ENCODE assay signal across 1 cellular context in the genomic region with DNA sequence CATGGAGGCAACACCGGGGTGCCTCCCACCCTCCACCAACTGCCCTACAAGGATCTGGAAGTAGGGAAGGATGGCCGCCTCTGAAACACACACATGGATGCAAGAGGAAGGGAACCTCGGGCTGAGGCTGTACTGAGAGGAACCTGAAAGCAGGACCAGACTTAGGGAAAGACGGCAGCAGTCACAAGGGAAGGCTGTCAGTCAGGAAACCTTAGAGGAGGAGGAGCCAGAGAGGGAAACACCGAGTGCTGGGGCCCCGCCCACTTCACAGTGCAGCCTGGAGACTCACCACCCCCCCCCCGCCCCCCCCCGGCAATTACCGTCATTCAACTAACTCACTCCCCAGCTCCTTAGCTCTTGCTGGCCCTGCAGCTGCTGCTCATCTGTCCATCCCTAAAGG.
TF ChIP-seq lines count a peak whose summit lies in the region.

No MANE protein-coding gene starts in this region.

TF ChIP-seq in SK-N-SH treated with all-trans-retinoic acid at 6 μM for 48 hours, 23 proteins besides CTCF, POLR2A, EP300 and RAD21 (continued from another document):
- TF ChIP-seq, protein P1, sequence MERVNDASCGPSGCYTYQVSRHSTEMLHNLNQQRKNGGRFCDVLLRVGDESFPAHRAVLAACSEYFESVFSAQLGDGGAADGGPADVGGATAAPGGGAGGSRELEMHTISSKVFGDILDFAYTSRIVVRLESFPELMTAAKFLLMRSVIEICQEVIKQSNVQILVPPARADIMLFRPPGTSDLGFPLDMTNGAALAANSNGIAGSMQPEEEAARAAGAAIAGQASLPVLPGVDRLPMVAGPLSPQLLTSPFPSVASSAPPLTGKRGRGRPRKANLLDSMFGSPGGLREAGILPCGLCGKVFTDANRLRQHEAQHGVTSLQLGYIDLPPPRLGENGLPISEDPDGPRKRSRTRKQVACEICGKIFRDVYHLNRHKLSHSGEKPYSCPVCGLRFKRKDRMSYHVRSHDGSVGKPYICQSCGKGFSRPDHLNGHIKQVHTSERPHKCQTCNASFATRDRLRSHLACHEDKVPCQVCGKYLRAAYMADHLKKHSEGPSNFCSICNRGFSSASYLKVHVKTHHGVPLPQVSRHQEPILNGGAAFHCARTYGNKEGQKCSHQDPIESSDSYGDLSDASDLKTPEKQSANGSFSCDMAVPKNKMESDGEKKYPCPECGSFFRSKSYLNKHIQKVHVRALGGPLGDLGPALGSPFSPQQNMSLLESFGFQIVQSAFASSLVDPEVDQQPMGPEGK (CRISPR knock-in tag; IDR thresholded peaks at IDR 0.05; ENCODE audit: borderline replicate concordance) = no peak
- no peak for TF ChIP-seq TCF4 (CRISPR knock-in tag; IDR thresholded peaks at IDR 0.05; ENCODE audit: borderline replicate concordance)
